Comparison of ENCODE assay signal across 10 cellular contexts in the genomic region with DNA sequence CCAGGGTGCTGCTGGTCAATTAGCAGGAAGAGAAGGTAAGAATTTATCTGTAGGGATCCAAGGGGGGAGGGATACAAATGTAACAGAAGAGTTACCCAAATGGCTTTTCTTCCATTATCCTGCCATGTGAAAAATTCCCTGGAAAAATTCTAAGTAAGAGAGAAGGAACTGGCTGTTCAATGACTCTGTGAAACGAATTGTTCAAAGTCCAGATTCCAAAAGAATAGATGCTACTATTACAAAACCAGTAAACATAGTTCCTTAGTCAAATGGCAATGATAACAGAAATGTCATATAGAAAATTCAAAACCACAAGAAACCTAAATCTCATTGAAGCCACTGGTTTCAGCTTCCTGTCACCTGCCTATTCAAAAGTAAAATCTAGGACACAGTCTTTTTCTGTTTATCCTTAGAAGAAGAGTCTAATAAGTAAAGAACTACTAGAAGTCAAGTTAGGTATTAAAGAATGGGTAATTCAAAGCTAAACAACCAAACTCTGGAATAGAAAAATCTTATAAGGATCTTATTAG.
DNase-seq lines count a peak whose midpoint lies in the region; ATAC-seq and TF ChIP-seq lines count a peak whose summit lies in the region.
"Had no signal": no experiment of that assay in that cellular context is flagged by ENCODE, and none has a peak within 500 bp of the region (broad histone marks: within the 10 kb centered on the region; RNA-seq: fewer than 3 reads in every experiment).

No MANE protein-coding gene starts in this region.

- TF ChIP-seq CTCF in DND-41 (IDR thresholded peaks at IDR 0.05; ENCODE audit: borderline replicate concordance, extremely low read depth, low read length, poor library complexity, severe bottlenecking) (no peak), transverse colon (IDR thresholded peaks at IDR 0.05) (no peak)

- H3K4me1 ChIP-seq in DND-41 (ENCODE audit: insufficient read depth, low read length) (peaks cover 46% of the 10 kb centered on the region), transverse colon (peaks cover 19 to 47% (median 28%) of the 10 kb centered on the region in 4 donors)

- H3K27me3 ChIP-seq in DND-41 (ENCODE audit: insufficient read depth, low read length, poor library complexity): no peaks in the 10 kb centered on the region
- no peaks in the 10 kb centered on the region for H3K27me3 ChIP-seq in transverse colon

- no peak for TF ChIP-seq POLR2A in transverse colon (IDR thresholded peaks at IDR 0.05)

- no peak overlapping the region for H3K9ac ChIP-seq in DND-41 (ENCODE audit: low read depth, low read length)

- peaks cover 27% of the 10 kb centered on the region; the same call in 1 of the 2 replicates for H4K20me1 ChIP-seq in DND-41 (ENCODE audit: insufficient read depth, low read length)

- WGBS in transverse colon (ENCODE audit: low coverage in 1 of 2), 2 donors: 51 to 80% methylated on average over 1 of the region's 1 CpG

- TF ChIP-seq EP300 in transverse colon (IDR thresholded peaks at IDR 0.05; ENCODE audit: low read depth): no peak

- intact Hi-C loops in left colon (cut with DNase I, micrococcal nuclease): no loop called here
- intact Hi-C loops in transverse colon (cut with DNase I; ENCODE audit: low total_unique reads): no loop called here

- H3K4me2 ChIP-seq in DND-41 (ENCODE audit: insufficient read depth, low read length): no peak overlapping the region

- H2AFZ ChIP-seq in DND-41 (ENCODE audit: low read depth, low read length): no peak overlapping the region

- no peak overlapping the region for H3K4me3 ChIP-seq in DND-41 (ENCODE audit: low read depth in 1 of 2, low read length in 2 of 2)
- H3K4me3 ChIP-seq in transverse colon: no peak overlapping the region

- ATAC-seq in DND-41 (ENCODE audit: insufficient read depth, low read depth): peak; percentile 88
- peak; percentile 48 for ATAC-seq in GM18870 (IDR thresholded peaks at IDR 0.05; ENCODE audit: unreplicated experiment)
- peak; percentile 55 for ATAC-seq in HG03103 (IDR thresholded peaks at IDR 0.05; ENCODE audit: low read depth, unreplicated experiment)
- peak; percentile 26 for ATAC-seq in left colon
- no peak for ATAC-seq in HG03095 (IDR thresholded peaks at IDR 0.05; ENCODE audit: unreplicated experiment)

- peaks cover 40% of the 10 kb centered on the region for H3K36me3 ChIP-seq in DND-41 (ENCODE audit: insufficient read depth, low read length)
- H3K36me3 ChIP-seq in transverse colon: peaks cover 0 to 19% (median under 1%) of the 10 kb centered on the region in 4 donors

- H3K79me2 ChIP-seq in DND-41 (ENCODE audit: insufficient read depth, low read length): peaks cover 90% of the 10 kb centered on the region

- H3K27ac ChIP-seq in DND-41 (ENCODE audit: low read length) (peak overlapping the region; percentile 53), transverse colon (no peak overlapping the region)

- in situ Hi-C loops in transverse colon (cut with MboI; ENCODE audit: low pct_ligation_motif_present in 1 of 4, low pct_unique_long_range_greater_than_20kb in 1 of 4, low sequenced_read_pairs in 3 of 4): no loop called here

- DNase-seq in DND-41 (no peak), left colon (no peak), glomerular visceral epithelial cell (ENCODE audit: extremely low spot score) (no peak), transverse colon (no peak)
- DNase-seq: activated CD4-positive, CD25-positive, alpha-beta regulatory T cell treated with anti-CD3 and anti-CD28 coated beads, Interleukin-2, amount 50 U/mL, for 72 hours; activated effector memory CD4-positive, alpha-beta T cell treated with anti-CD3 and anti-CD28 coated beads, Interleukin-2, amount 50 U/mL, for 16 hours; head of caudate nucleus had no signal

- H3K9me3 ChIP-seq in DND-41 (ENCODE audit: insufficient read depth, low read length, severe bottlenecking) (no peaks in the 10 kb centered on the region), transverse colon (no peaks in the 10 kb centered on the region)
